21 cellular contexts compared by ENCODE assay signal in genomic region chr2:135893374-135893794, GRCh38. TPM values are rescaled to one million over a fixed set of nuclear protein-coding genes. Genes with fewer than 3 reads are reported as not detected.
"Had no signal": no experiment of that assay in that cellular context is flagged by ENCODE, and none has a peak within 500 bp of the region (broad histone marks: within the 10 kb centered on the region; RNA-seq: fewer than 3 reads in every experiment).

No MANE protein-coding gene starts in this region.

- H3K4me1 ChIP-seq: body of pancreas, tibial nerve, uterus had no signal

- H3K27me3 Mint-ChIP-seq: activated naive CD8-positive, alpha-beta T cell treated with anti-CD3 and anti-CD28 coated beads for 36 hours had no signal

- H3K27me3 ChIP-seq: body of pancreas, right atrium auricular region, tibial nerve, uterus had no signal

- DNase-seq: activated CD4-positive, alpha-beta T cell treated with anti-CD3 and anti-CD28 coated beads, Interleukin-2, amount 50 U/mL, for 1 hour; activated CD4-positive, CD25-positive, alpha-beta regulatory T cell; activated CD8-positive, alpha-beta memory T cell treated with anti-CD3 and anti-CD28 coated beads for 24 hours; activated naive CD8-positive, alpha-beta T cell treated with anti-CD3 and anti-CD28 coated beads for 36 hours; amygdala; body of pancreas; caudate nucleus; cortex of kidney; effector CD8-positive, alpha-beta T cell; foreskin fibroblast; mesenchymal stem cell; nucleus accumbens; stimulated activated CD4-positive, alpha-beta T cell treated with anti-CD3 and anti-CD28 coated beads, Interleukin-15, amount 100 ng/mL, for 24 hours; stimulated activated CD4-positive, alpha-beta T cell treated with anti-CD3 and anti-CD28 coated beads, Interleukin-4, amount 100 ng/mL, for 1 hour; stimulated activated naive CD4-positive, alpha-beta T cell; uterus had no signal

- H3K4me3 Mint-ChIP-seq: activated naive CD8-positive, alpha-beta T cell treated with anti-CD3 and anti-CD28 coated beads for 36 hours; natural killer cell treated with Interleukin-12 subunit alpha and Interleukin-12 subunit beta and Interleukin-15 and Interleukin-18, amount 100 ng/mL, for 72 hours had no signal

- ATAC-seq: body of pancreas; natural killer cell treated with Interleukin-12 subunit alpha and Interleukin-12 subunit beta and Interleukin-15 and Interleukin-18, amount 100 ng/mL, for 72 hours had no signal

- H3K27ac ChIP-seq: body of pancreas, right atrium auricular region, tibial nerve, uterus had no signal

- H3K4me3 ChIP-seq: body of pancreas, right atrium auricular region, tibial nerve, uterus had no signal

- H3K4me1 Mint-ChIP-seq: activated naive CD8-positive, alpha-beta T cell treated with anti-CD3 and anti-CD28 coated beads for 36 hours had no signal

- H3K27ac Mint-ChIP-seq: activated naive CD8-positive, alpha-beta T cell treated with anti-CD3 and anti-CD28 coated beads for 36 hours; natural killer cell treated with Interleukin-12 subunit alpha and Interleukin-12 subunit beta and Interleukin-15 and Interleukin-18, amount 100 ng/mL, for 72 hours had no signal

- H3K9me3 Mint-ChIP-seq: activated naive CD8-positive, alpha-beta T cell treated with anti-CD3 and anti-CD28 coated beads for 36 hours; natural killer cell treated with Interleukin-12 subunit alpha and Interleukin-12 subunit beta and Interleukin-15 and Interleukin-18, amount 100 ng/mL, for 72 hours had no signal

- H3K36me3 ChIP-seq: right atrium auricular region, uterus had no signal

- H3K9me3 ChIP-seq: body of pancreas, right atrium auricular region, tibial nerve, uterus had no signal

- H3K36me3 Mint-ChIP-seq: activated naive CD8-positive, alpha-beta T cell treated with anti-CD3 and anti-CD28 coated beads for 36 hours had no signal

RNA-seq across cellular contexts. Expression of gene LCT, which starts 56.4 kb away (rescaled TPM):
- polyA plus RNA-seq: endothelial cell of umbilical vein, liver had no signal
